In the genomic region with DNA sequence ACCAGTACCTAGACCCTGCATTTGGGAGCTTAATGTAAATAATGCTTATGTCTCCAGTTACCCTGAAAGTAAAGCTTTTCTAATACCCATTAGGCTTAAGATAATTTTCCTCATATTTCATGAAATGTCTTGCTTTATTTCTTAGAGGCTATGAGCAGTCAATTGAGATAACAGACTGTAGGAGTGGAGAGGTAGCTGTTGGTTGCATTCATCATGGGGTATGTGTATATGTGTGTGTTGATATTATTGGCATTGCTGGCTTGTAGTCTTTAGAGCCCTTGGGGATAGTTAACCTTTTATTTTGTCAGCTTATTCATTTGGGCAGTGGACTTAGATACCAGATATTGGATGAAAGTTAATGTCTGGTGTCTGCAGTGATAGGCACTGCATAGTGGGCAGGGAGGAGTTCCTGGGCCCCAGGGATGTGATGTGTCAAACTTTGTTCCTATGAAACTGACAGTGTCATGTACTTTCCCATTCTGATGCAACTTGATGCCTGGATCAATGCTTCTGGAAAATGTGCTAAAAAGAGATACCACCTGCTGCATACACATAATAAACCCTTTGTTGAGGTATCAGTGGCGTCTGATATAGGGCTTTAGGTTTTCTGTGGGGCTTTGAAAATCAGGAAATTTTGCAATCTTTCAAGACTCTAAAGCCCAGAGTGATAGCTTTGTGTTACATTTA, we compare ENCODE assay signal across 2 cellular contexts.
TF ChIP-seq lines count a peak whose summit lies in the region.

No MANE protein-coding gene starts in this region.

TF ChIP-seq in GM12891, 5 proteins besides CTCF, POLR2A, EP300 and RAD21:
- no peak for TF ChIP-seq SPI1 (IDR thresholded peaks at IDR 0.05; ENCODE audit: low read depth, low read length)
- no peak for TF ChIP-seq POLR2AphosphoS5 (IDR thresholded peaks at IDR 0.05; ENCODE audit: low read depth, low read length)
- TF ChIP-seq POU2F2 (IDR thresholded peaks at IDR 0.05; ENCODE audit: low read depth, low read length) = no peak
- no peak for TF ChIP-seq TAF1 (IDR thresholded peaks at IDR 0.05; ENCODE audit: low read depth, low read length)
- TF ChIP-seq PAX5 (IDR thresholded peaks at IDR 0.05; ENCODE audit: insufficient read depth, low read length, severe bottlenecking) = no peak

TF ChIP-seq in K562, 482 proteins besides CTCF, POLR2A, EP300 and RAD21:
- TF ChIP-seq ZFP36 (IDR thresholded peaks at IDR 0.05; ENCODE audit: low read depth, low read length, partially characterized antibody) (no peak), EP400 (IDR thresholded peaks at IDR 0.05) (no peak)
